In the genomic region with DNA sequence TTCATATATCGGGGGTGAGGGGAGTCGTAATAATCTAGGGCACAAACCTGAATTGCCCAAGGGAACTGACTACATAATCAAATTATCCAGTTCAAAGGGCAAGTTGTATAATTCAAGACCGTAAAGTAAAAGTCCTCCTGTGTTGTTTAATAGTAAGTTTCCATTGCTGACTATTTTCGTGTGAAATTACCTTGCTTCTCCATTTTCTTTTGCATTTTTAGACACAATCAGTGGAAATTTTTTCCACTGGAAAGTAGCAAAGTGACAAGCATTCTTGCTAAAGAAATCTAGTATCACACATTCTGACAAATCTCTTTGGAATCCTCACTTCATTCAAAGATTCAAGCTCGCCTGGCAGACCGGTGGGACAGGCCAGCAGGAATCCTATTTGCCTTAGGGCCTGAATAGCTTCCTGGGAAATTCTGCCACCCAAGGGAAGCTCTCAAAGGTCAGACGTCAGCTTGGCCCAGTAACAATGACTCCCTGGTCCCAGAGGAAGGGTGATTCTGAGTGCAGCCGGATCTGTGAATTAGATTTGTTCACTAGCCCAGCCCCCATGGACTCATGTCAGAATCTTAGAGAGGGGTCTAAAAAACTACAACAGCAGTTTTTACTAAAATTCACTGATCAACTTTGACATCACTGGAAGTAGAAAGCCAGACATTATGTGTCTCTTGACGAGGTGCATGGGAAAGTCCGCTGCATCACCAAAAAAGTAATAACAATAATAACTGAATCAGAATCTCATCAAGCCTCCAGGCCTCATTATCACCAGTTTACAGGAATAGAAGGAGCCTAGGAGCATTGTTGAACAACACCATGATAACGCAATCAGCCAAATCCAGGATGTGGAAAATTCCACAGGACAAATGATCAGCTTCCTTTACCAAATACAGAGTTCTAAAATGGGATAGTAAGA, we compare ENCODE assay signal across 1 cellular context.
TF ChIP-seq lines count a peak whose summit lies in the region.

No MANE protein-coding gene starts in this region.

TF ChIP-seq in H1, 55 proteins besides CTCF, POLR2A, EP300 and RAD21:
- TF ChIP-seq SUZ12 (IDR thresholded peaks at IDR 0.05; ENCODE audit: low read length) (no peak), YY1 (IDR thresholded peaks at IDR 0.05; ENCODE audit: low read depth, low read length) (no peak), JUND (IDR thresholded peaks at IDR 0.05; ENCODE audit: low read length) (peak; percentile 67; the same call in 1 of the 2 replicates), SAP30 (IDR thresholded peaks at IDR 0.05; ENCODE audit: insufficient read depth, insufficient replicate concordance, low read length) (no peak), KDM5A (IDR thresholded peaks at IDR 0.05; ENCODE audit: low read length) (no peak), ASH2L (IDR thresholded peaks at IDR 0.05; ENCODE audit: low read length) (no peak), HDAC2 (IDR thresholded peaks at IDR 0.05; ENCODE audit: borderline replicate concordance in 1 of 2, low read depth in 2 of 2, low read length in 2 of 2) (0 out of 4 replicates have a peak, but pooled peaks of 1 of the 2 experiments have one; percentile 23), SP1 (IDR thresholded peaks at IDR 0.05; ENCODE audit: low read depth, low read length) (0 out of 2 replicates have a peak, but pooled peaks have one; percentile 48), CTBP2 (IDR thresholded peaks at IDR 0.05; ENCODE audit: borderline replicate concordance, insufficient read depth, insufficient read length, low read length) (no peak)
